Comparison of ENCODE assay signal across 12 cellular contexts in the genomic region with DNA sequence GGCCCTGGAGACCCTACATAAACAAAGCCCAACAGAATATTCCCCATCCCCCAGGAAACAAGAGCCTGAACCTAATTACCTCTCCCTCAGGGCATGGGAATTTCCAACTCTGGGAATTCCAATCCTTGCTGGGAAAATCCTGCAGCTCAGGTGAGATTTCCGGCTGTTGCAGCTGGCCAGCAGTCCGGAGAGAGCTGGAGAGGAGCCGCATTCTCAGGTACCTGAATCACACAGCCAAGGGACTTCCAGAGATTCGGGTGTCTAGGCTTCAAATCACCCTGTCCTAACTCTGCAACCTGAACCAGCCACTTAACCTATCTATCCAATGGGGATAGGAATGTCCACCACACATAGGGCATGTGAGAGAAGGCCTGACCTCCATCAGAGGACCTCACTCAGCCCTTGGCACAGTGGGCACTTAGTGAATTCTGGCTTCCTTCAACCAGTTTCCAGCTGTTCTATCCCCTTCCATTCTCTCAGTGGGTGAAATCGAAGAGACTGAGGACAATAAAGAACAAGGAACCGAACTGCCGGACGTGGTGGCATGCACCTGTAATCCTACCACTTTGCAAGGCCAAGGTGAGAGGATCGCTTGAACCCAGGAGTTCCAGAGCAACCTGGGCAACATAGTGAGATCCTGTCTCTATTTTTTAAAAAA. TPM values are rescaled to one million over a fixed set of nuclear protein-coding genes. Genes with fewer than 3 reads are reported as not detected.
DNase-seq lines count a peak whose midpoint lies in the region; ATAC-seq and TF ChIP-seq lines count a peak whose summit lies in the region.
"Had no signal": no experiment of that assay in that cellular context is flagged by ENCODE, and none has a peak within 500 bp of the region (broad histone marks: within the 10 kb centered on the region; RNA-seq: fewer than 3 reads in every experiment).

No MANE protein-coding gene starts in this region.

- DNase-seq in DMS53 (lab: John Stamatoyannopoulos, UW), result peak; percentile 29
- DNase-seq in DMS53 treated with DMSO at 0.1 percent for 48 hours (lab: John Stamatoyannopoulos, UW; ENCODE audit: unreplicated experiment), result no peak
- peak; percentile 63 for DNase-seq in NB4 (ENCODE audit: low read depth)
- DNase-seq in astrocyte of the hippocampus (ENCODE audit: low read depth, low spot score), result peak; percentile 12
- DNase-seq in nephron progenitor cell, result no peak
- no peak for DNase-seq in transverse colon
- no peak for DNase-seq in lower leg skin (ENCODE audit: low spot score in 2 of 2)
- DNase-seq: GOT3, hippocampal formation, NCI-H1694 treated with DMSO at 0.1 percent for 48 hours had no signal

- H3K4me1 ChIP-seq in transverse colon, result peaks cover 6 to 30% (median 7%) of the 10 kb centered on the region in 4 donors

- peak overlapping the region; percentile 72 for H3K27ac Mint-ChIP-seq in nephron progenitor cell

- H3K4me3 ChIP-seq in NB4 (ENCODE audit: low read depth, low read length), result peak overlapping the region; percentile 98
- H3K4me3 ChIP-seq in transverse colon, result no peak overlapping the region
- no peak overlapping the region for H3K4me3 ChIP-seq in lower leg skin (ENCODE audit: low read depth, poor library complexity, severe bottlenecking)

- ATAC-seq in GM18498 (IDR thresholded peaks at IDR 0.05; ENCODE audit: unreplicated experiment), result no peak

- peak; percentile 35 for TF ChIP-seq POLR2A in NB4 (IDR thresholded peaks at IDR 0.05; ENCODE audit: extremely low read depth, insufficient read length)
- TF ChIP-seq POLR2A in transverse colon (IDR thresholded peaks at IDR 0.05), result no peak
- TF ChIP-seq POLR2A in lower leg skin (IDR thresholded peaks at IDR 0.05), result no peak

- H3K4me3 Mint-ChIP-seq in nephron progenitor cell, result no peak overlapping the region

- no peaks in the 10 kb centered on the region for H3K36me3 ChIP-seq in transverse colon

- peaks cover 7% of the 10 kb centered on the region for H3K27me3 ChIP-seq in transverse colon

- TF ChIP-seq EP300 in transverse colon (IDR thresholded peaks at IDR 0.05; ENCODE audit: low read depth), result no peak

- TF ChIP-seq CTCF in NB4 (IDR thresholded peaks at IDR 0.05; ENCODE audit: low read depth, low read length) (no peak), nephron progenitor cell (IDR thresholded peaks at IDR 0.05) (no peak), transverse colon (IDR thresholded peaks at IDR 0.05) (no peak), lower leg skin (IDR thresholded peaks at IDR 0.05) (no peak)

- in situ Hi-C loops in transverse colon (cut with MboI; ENCODE audit: low pct_ligation_motif_present in 1 of 4, low pct_unique_long_range_greater_than_20kb in 1 of 4, low sequenced_read_pairs in 3 of 4), result no loop called here

- no peak overlapping the region for H3K27ac ChIP-seq in transverse colon
- H3K27ac ChIP-seq: 22Rv1 had no signal

- peaks cover 60% of the 10 kb centered on the region for H3K4me1 Mint-ChIP-seq in nephron progenitor cell

- peaks cover 53% of the 10 kb centered on the region for H3K27me3 Mint-ChIP-seq in nephron progenitor cell (ENCODE audit: low read depth, poor library complexity)

- H3K36me3 Mint-ChIP-seq in nephron progenitor cell (ENCODE audit: low read depth), result no peaks in the 10 kb centered on the region

- intact Hi-C loops in transverse colon (cut with DNase I; ENCODE audit: low total_unique reads) (no loop called here), lower leg skin (cut with DNase I; ENCODE audit: low total_unique reads) (no loop called here)

- no peaks in the 10 kb centered on the region for H3K9me3 Mint-ChIP-seq in nephron progenitor cell

- no peaks in the 10 kb centered on the region for H3K9me3 ChIP-seq in transverse colon

- WGBS in transverse colon (ENCODE audit: low coverage in 1 of 2), 2 donors, result 50 to 78% methylated on average over 2 to 9 of the region's 9 CpGs
- WGBS in lower leg skin, 2 donors, result 73 to 80% methylated on average over 9 of the region's 9 CpGs

RNA-seq across cellular contexts. Expression of a gene that starts 3.2 kb away (rescaled TPM):
- total RNA-seq in transverse colon (1 to 10 TPM in 1 of 4 donors, under 1 TPM in 1, not detected in 2; 0.41 to 1.1 TPM), lower leg skin (1 to 10 TPM in 1 of 4 donors, under 1 TPM in 3; 0.38 to 1.4 (median 0.59) TPM)

RNA-seq across cellular contexts. Expression of a gene that starts 3.6 kb away (rescaled TPM):
- 10 to 100 TPM in 1 of 4 donors, 1 to 10 TPM in 1, not detected in 2; 7.6 to 34.8 TPM for total RNA-seq in transverse colon
- total RNA-seq in lower leg skin, result 1 to 10 TPM in 1 of 4 donors, not detected in 3; 1.1 TPM

RNA-seq across cellular contexts. Expression of a gene that starts 6.5 kb away (rescaled TPM):
- not detected for total RNA-seq in transverse colon
- total RNA-seq in lower leg skin, result not detected

RNA-seq across cellular contexts. Expression of a gene that starts 7.5 kb away (rescaled TPM):
- total RNA-seq in transverse colon (1 to 10 TPM in 3 of 4 donors, not detected in 1; 1.1 to 7.6 (median 1.9) TPM), lower leg skin (1 to 10 TPM; 1.6 to 7.0 (median 4.4) TPM)

RNA-seq across cellular contexts. Expression of a gene that starts 14.2 kb away (rescaled TPM):
- not detected for total RNA-seq in transverse colon
- total RNA-seq in lower leg skin, result not detected

Comparison
In these comparisons a context has a peak if more than half of its experiments do, and no peak if none do; other contexts are left out.
1. DNase-seq: peak in DMS53 (single experiment), NB4 (single experiment) and astrocyte of the hippocampus (single experiment); none in DMS53 treated with DMSO at 0.1 percent for 48 hours (single experiment), nephron progenitor cell (single experiment), transverse colon (single experiment) and lower leg skin (0 of 2).